In genomic region chr9:127847155-127847463, GRCh38 we compare ENCODE assay signal across 11 cellular contexts. TPM values are rescaled to one million over a fixed set of nuclear protein-coding genes. Genes with fewer than 3 reads are reported as not detected.
A peak's percentile ranks its signal among the peaks of the same experiment; 100 is the strongest.
DNase-seq lines count a peak whose midpoint lies in the region; ATAC-seq, FAIRE-seq and TF ChIP-seq lines count a peak whose summit lies in the region.
"Had no signal": no experiment of that assay in that cellular context is flagged by ENCODE, and none has a peak within 500 bp of the region (broad histone marks: within the 10 kb centered on the region; RNA-seq: fewer than 3 reads in every experiment).

No MANE protein-coding gene starts in this region.

- TF ChIP-seq EP300 in K562 (IDR thresholded peaks at IDR 0.05; ENCODE audit: low read length) (no peak), sigmoid colon (IDR thresholded peaks at IDR 0.05) (no peak)

- no peak overlapping the region for H3K4me2 ChIP-seq in K562 (ENCODE audit: insufficient read depth, low read length)

- POLR2A ChIA-PET in K562 (lab: Yijun Ruan, JAX) = interaction anchor here (0.6 kb wide), 3 partner anchors 10 to 54 kb away, joined by 3 to 6 read pairs (median 5); no protein-coding TSS in a partner anchor
- POLR2A ChIA-PET in A673 (lab: Charles Lee; ENCODE audit: low non-redundant PET) = interaction anchor here (0.7 kb wide), 1 partner anchor 213 kb away, joined by 3 read pairs; no protein-coding TSS in a partner anchor

- peak; percentile 48; the same call in 2 of the 3 replicates for ATAC-seq in K562
- ATAC-seq in GM21526 (IDR thresholded peaks at IDR 0.05; ENCODE audit: low FRiP score, unreplicated experiment) = no peak
- ATAC-seq in GM21381 (IDR thresholded peaks at IDR 0.05; ENCODE audit: unreplicated experiment) = no peak

- H3K79me2 ChIP-seq in K562 (ENCODE audit: control insufficient read depth, insufficient read depth, low read length) = no peaks in the 10 kb centered on the region
- H3K79me2 ChIP-seq: parathyroid adenoma had no signal

- no peaks in the 10 kb centered on the region for H3K36me3 ChIP-seq in K562 (ENCODE audit: control insufficient read depth, insufficient read depth, low read length)
- no peaks in the 10 kb centered on the region for H3K36me3 ChIP-seq in sigmoid colon
- H3K36me3 ChIP-seq in A673 (ENCODE audit: insufficient read depth, low read length, poor library complexity, severe bottlenecking) = no peaks in the 10 kb centered on the region

- TF ChIP-seq RAD21 in K562 (CRISPR knock-in tag; conservative IDR thresholded peaks at IDR 0.05 in 1 of 2, IDR thresholded peaks at IDR 0.05 in 1 of 2) = no peak

- intact Hi-C loops in K562 (cut with micrococcal nuclease) = no loop called here
- intact Hi-C loops in sigmoid colon (cut with DNase I) = no loop called here
- intact Hi-C loops in A673 (cut with micrococcal nuclease; ENCODE audit: unreplicated experiment) = no loop called here
- intact Hi-C loops in head of caudate nucleus (cut with DNase I) = no loop called here

- H3K9me1 ChIP-seq in K562 (ENCODE audit: control insufficient read depth, insufficient read depth, low read length) = peaks cover 3% of the 10 kb centered on the region

- H3K27ac ChIP-seq in K562 (ENCODE audit: extremely low read depth, low read depth, low read length) = no peak overlapping the region
- peak overlapping the region; percentile 30 for H3K27ac ChIP-seq in layer of hippocampus (ENCODE audit: low read depth, low read length)
- H3K27ac ChIP-seq in sigmoid colon = peak overlapping the region in 3 of 4 donors; percentile 55 to 66 (median 57)
- H3K27ac ChIP-seq in A673 (ENCODE audit: low read depth, low read length, poor library complexity, severe bottlenecking) = no peak overlapping the region

- H3K4me3 ChIP-seq in K562 = no peak overlapping the region
- H3K4me3 ChIP-seq in sigmoid colon = no peak overlapping the region
- H3K4me3 ChIP-seq in A673 (ENCODE audit: low read depth, low read length, poor library complexity, severe bottlenecking) = no peak overlapping the region

- TF ChIP-seq POLR2A in K562 (conservative IDR thresholded peaks at IDR 0.05) (no peak), sigmoid colon (IDR thresholded peaks at IDR 0.05) (no peak)

- in situ Hi-C loops in K562 (cut with MboI) = no loop called here

- no TSS peak for BruUV-seq in K562 (replicated peaks; lab: Mats Ljungman, UMichigan)
- no TSS peak for BruUV-seq in A673 (replicated peaks; lab: Mats Ljungman, UMichigan)

- FAIRE-seq in K562 (lab: Jason Lieb, UNC) = no peak
- FAIRE-seq: GM12891 had no signal

- TF ChIP-seq CTCF in K562 (IDR thresholded peaks at IDR 0.05 in 2 of 3, conservative IDR thresholded peaks at IDR 0.05 in 1 of 3; ENCODE audit: insufficient read depth in 2 of 3, low read depth in 1 of 3, low read length in 3 of 3) = no peak
- TF ChIP-seq CTCF in sigmoid colon (IDR thresholded peaks at IDR 0.05) = no peak
- no peak for TF ChIP-seq CTCF in A673 (conservative IDR thresholded peaks at IDR 0.05; ENCODE audit: low read depth, low read length)

- no peak overlapping the region for H2AFZ ChIP-seq in K562 (ENCODE audit: low read depth, low read length)

- peak overlapping the region in 1 of 2 experiments; percentile 69; a peak in 1 of 4 replicates for H3K9ac ChIP-seq in K562 (ENCODE audit: insufficient read depth in 1 of 2, low read depth in 2 of 2, low read length in 2 of 2)
- H3K9ac ChIP-seq: parathyroid adenoma had no signal

- DNase-seq in GF-D8 (lab: John Stamatoyannopoulos, UW) = peak; percentile 74
- DNase-seq in K562 (ENCODE audit: extremely low read depth in 1 of 4, low spot score in 3 of 4) = no peak
- DNase-seq in sigmoid colon = no peak
- no peak for DNase-seq in A673 (ENCODE audit: low spot score)
- no peak for DNase-seq in head of caudate nucleus
- DNase-seq: RPMI8226 had no signal

- H3K4me1 ChIP-seq in K562 (replicated peaks in 1 of 2; ENCODE audit: control insufficient read depth in 2 of 2, insufficient read depth in 2 of 2, low read length in 2 of 2) = peaks cover 23 to 27% of the 10 kb centered on the region in 2 experiments
- peaks cover 0 to 5% (median 0%) of the 10 kb centered on the region in 4 donors for H3K4me1 ChIP-seq in sigmoid colon
- no peaks in the 10 kb centered on the region for H3K4me1 ChIP-seq in A673 (ENCODE audit: insufficient read depth, low read length, poor library complexity, severe bottlenecking)
- H3K4me1 ChIP-seq: parathyroid adenoma had no signal

- H3K27me3 ChIP-seq in K562 (ENCODE audit: control insufficient read depth in 2 of 2, insufficient read depth in 2 of 2, low read length in 2 of 2) (no peaks in the 10 kb centered on the region), layer of hippocampus (ENCODE audit: control insufficient read depth, insufficient read depth, low read length) (no peaks in the 10 kb centered on the region), sigmoid colon (no peaks in the 10 kb centered on the region), A673 (replicated peaks; ENCODE audit: insufficient read depth, low read depth, low read length, poor library complexity) (no peaks in the 10 kb centered on the region)

- 62% methylated on average over 6 of the region's 6 CpGs for WGBS in K562 (ENCODE audit: insufficient coverage, low coverage, missing lambda C conversion rate)
- WGBS in sigmoid colon, 2 donors = 68 to 71% methylated on average over 6 of the region's 6 CpGs

- CTCF ChIA-PET in K562 (lab: Yijun Ruan, JAX; ENCODE audit: low intra/inter-chr PET ratio) (no interaction called here), A673 (lab: Charles Lee) (no interaction called here)

- peaks cover 17% of the 10 kb centered on the region for H3K9me3 ChIP-seq in K562 (replicated peaks; ENCODE audit: control insufficient read depth, insufficient read depth, low read depth, low read length)
- peaks cover 0 to 2% (median under 1%) of the 10 kb centered on the region in 4 donors for H3K9me3 ChIP-seq in sigmoid colon
- peaks cover 7% of the 10 kb centered on the region for H3K9me3 ChIP-seq in A673 (ENCODE audit: low read depth, low read length, poor library complexity, severe bottlenecking)

- H4K20me1 ChIP-seq in K562 (replicated peaks; ENCODE audit: control insufficient read depth, insufficient read depth, low read length) = no peaks in the 10 kb centered on the region

RNA-seq across cellular contexts. Expression of gene ENG, which starts 7.3 kb away (rescaled TPM):
- 0.51 and 0.69 TPM in 2 replicates for total RNA-seq in K562 (2011; cell fraction: chromatin; rRNA removed; ENCODE audit: low replicate concordance)
- 0.50 and 1.1 TPM in 2 replicates for total RNA-seq in K562 (2011; cell fraction: nucleolus; rRNA removed)
- not detected in 2 replicates for total RNA-seq in K562 (2011; cell fraction: nucleoplasm; rRNA removed)
- total RNA-seq in K562 (2014; rRNA removed) (0.16 and 0.23 TPM in 2 replicates), K562 (2014; rRNA removed; fragmentation: Illumina TruSeq; extraction: Trizol) (0.07 TPM in 1 of 2 replicates, not detected in the other), K562 (2015; rRNA removed; fragmentation: Illumina TruSeq; extraction: Trizol) (0.04 TPM in 1 of 2 replicates, not detected in the other), K562 (2021) (0.40 and 0.51 TPM in 2 replicates), sigmoid colon (10 to 100 TPM; 17.1 to 28.5 (median 20.6) TPM), A673 (2021) (29.9 and 31.1 TPM in 2 replicates)
- polyA plus RNA-seq in K562 (2011; rRNA removed) (0.14 and 0.27 TPM in 2 replicates), K562 (2014; fragmentation: Illumina TruSeq; extraction: Trizol) (0.24 and 0.28 TPM in 2 replicates), K562 (2014; fragmentation: Nextera tagmentation; extraction: Ambion mirVana) (under 1 TPM in 1 of 2 experiments, not detected in 1; 0.13 TPM), K562 (2014; rRNA removed) (0.13 TPM in 1 of 2 replicates, not detected in the other), sigmoid colon (10 to 100 TPM in 2 of 3 donors, 1 to 10 TPM in 1; 5.4 to 50.4 (median 25.7) TPM)
- 0.19 TPM in 2 replicates for polyA plus RNA-seq in K562 (2011; cell fraction: cytosol; rRNA removed)
- 0.21 and 0.33 TPM in 2 replicates for polyA plus RNA-seq in K562 (2011; cell fraction: nucleus; rRNA removed)
- 0.73 and 1.6 TPM in 2 replicates for polyA plus RNA-seq in K562 (2012)
- 0.06 TPM in 1 of 2 replicates, not detected in the other for polyA minus RNA-seq in K562 (2011; rRNA and poly(A)+ RNA removed)
- 0.64 TPM in 1 of 2 replicates, not detected in the other for polyA minus RNA-seq in K562 (2011; cell fraction: cytosol; rRNA and poly(A)+ RNA removed)
- polyA minus RNA-seq in K562 (2011; cell fraction: nucleus; rRNA and poly(A)+ RNA removed) = not detected in 2 replicates

RNA-seq across cellular contexts. Expression of gene AK1, which starts 30.4 kb away (rescaled TPM):
- total RNA-seq in K562 (2011; cell fraction: chromatin; rRNA removed; ENCODE audit: low replicate concordance) = 1.9 and 7.3 TPM in 2 replicates
- total RNA-seq in K562 (2011; cell fraction: nucleolus; rRNA removed) = 7.1 and 11.2 TPM in 2 replicates
- total RNA-seq in K562 (2011; cell fraction: nucleoplasm; rRNA removed) = 3.7 and 5.5 TPM in 2 replicates
- total RNA-seq in K562 (2014; rRNA removed) (33.2 and 56.5 TPM in 2 replicates), K562 (2014; rRNA removed; fragmentation: Illumina TruSeq; extraction: Trizol) (15.1 and 22.6 TPM in 2 replicates), K562 (2015; rRNA removed; fragmentation: Illumina TruSeq; extraction: Trizol) (38.7 and 39.0 TPM in 2 replicates), K562 (2021) (67.6 and 71.8 TPM in 2 replicates), sigmoid colon (10 to 100 TPM; 28.8 to 73.2 (median 48.7) TPM), A673 (2021) (35.8 and 52.9 TPM in 2 replicates)
- polyA plus RNA-seq in K562 (2011; rRNA removed) (37.2 and 44.6 TPM in 2 replicates), K562 (2014; fragmentation: Illumina TruSeq; extraction: Trizol) (68.8 and 76.7 TPM in 2 replicates), K562 (2014; fragmentation: Nextera tagmentation; extraction: Ambion mirVana) (10 to 100 TPM; 10.1 to 38.9 TPM), K562 (2014; rRNA removed) (58.1 and 73.2 TPM in 2 replicates), sigmoid colon (100 to 1,000 TPM in 1 of 3 donors, 10 to 100 TPM in 2; 85.9 to 254 (median 85.9) TPM)
- polyA plus RNA-seq in K562 (2011; cell fraction: cytosol; rRNA removed) = 48.4 and 109 TPM in 2 replicates
- polyA plus RNA-seq in K562 (2011; cell fraction: nucleus; rRNA removed) = 29.2 and 57.2 TPM in 2 replicates
- polyA plus RNA-seq in K562 (2012) = 69.4 and 83.0 TPM in 2 replicates
- 10.3 and 14.5 TPM in 2 replicates for polyA minus RNA-seq in K562 (2011; rRNA and poly(A)+ RNA removed)
- polyA minus RNA-seq in K562 (2011; cell fraction: cytosol; rRNA and poly(A)+ RNA removed) = 11.4 and 13.5 TPM in 2 replicates
- polyA minus RNA-seq in K562 (2011; cell fraction: nucleus; rRNA and poly(A)+ RNA removed) = 1.2 and 2.1 TPM in 2 replicates

RNA-seq across cellular contexts. Expression of gene FPGS, which starts 44.4 kb away (rescaled TPM):
- 82.8 and 192 TPM in 2 replicates for total RNA-seq in K562 (2011; cell fraction: chromatin; rRNA removed; ENCODE audit: low replicate concordance)
- 117 and 131 TPM in 2 replicates for total RNA-seq in K562 (2011; cell fraction: nucleolus; rRNA removed)
- total RNA-seq in K562 (2011; cell fraction: nucleoplasm; rRNA removed) = 76.6 and 93.6 TPM in 2 replicates
- 77.1 and 91.1 TPM in 2 replicates for total RNA-seq in K562 (2014; rRNA removed)
- 19.7 and 32.6 TPM in 2 replicates for total RNA-seq in K562 (2014; rRNA removed; fragmentation: Illumina TruSeq; extraction: Trizol)
- total RNA-seq in K562 (2015; rRNA removed; fragmentation: Illumina TruSeq; extraction: Trizol) = 52.9 and 54.0 TPM in 2 replicates
- total RNA-seq in K562 (2021) = 85.1 and 90.2 TPM in 2 replicates
- polyA plus RNA-seq in K562 (2011; rRNA removed) = 59.2 and 65.5 TPM in 2 replicates
- 77.6 and 147 TPM in 2 replicates for polyA plus RNA-seq in K562 (2011; cell fraction: cytosol; rRNA removed)
- polyA plus RNA-seq in K562 (2011; cell fraction: nucleus; rRNA removed) = 83.8 and 119 TPM in 2 replicates
- 59.3 and 62.8 TPM in 2 replicates for polyA plus RNA-seq in K562 (2012)
- polyA plus RNA-seq in K562 (2014; fragmentation: Illumina TruSeq; extraction: Trizol) = 86.4 and 87.8 TPM in 2 replicates
- polyA plus RNA-seq in K562 (2014; fragmentation: Nextera tagmentation; extraction: Ambion mirVana) = 1 to 10 TPM in 1 of 2 experiments, under 1 TPM in 1; 0.84 to 2.0 TPM
- 61.4 and 63.1 TPM in 2 replicates for polyA plus RNA-seq in K562 (2014; rRNA removed)
- polyA minus RNA-seq in K562 (2011; rRNA and poly(A)+ RNA removed) = 31.3 and 52.3 TPM in 2 replicates
- polyA minus RNA-seq in K562 (2011; cell fraction: cytosol; rRNA and poly(A)+ RNA removed) = 47.3 and 50.9 TPM in 2 replicates
- 28.5 and 31.4 TPM in 2 replicates for polyA minus RNA-seq in K562 (2011; cell fraction: nucleus; rRNA and poly(A)+ RNA removed)
- 10 to 100 TPM; 32.1 to 47.9 (median 35.8) TPM for total RNA-seq in sigmoid colon
- 10 to 100 TPM in 2 of 3 donors, 1 to 10 TPM in 1; 9.2 to 51.3 (median 16.8) TPM for polyA plus RNA-seq in sigmoid colon
- 74.9 and 78.2 TPM in 2 replicates for total RNA-seq in A673 (2021)

RNA-seq across cellular contexts. Expression of gene ST6GALNAC6, which starts 52.3 kb away (rescaled TPM):
- 18.9 and 41.8 TPM in 2 replicates for total RNA-seq in K562 (2011; cell fraction: chromatin; rRNA removed; ENCODE audit: low replicate concordance)
- 25.3 and 31.9 TPM in 2 replicates for total RNA-seq in K562 (2011; cell fraction: nucleolus; rRNA removed)
- 19.5 and 22.4 TPM in 2 replicates for total RNA-seq in K562 (2011; cell fraction: nucleoplasm; rRNA removed)
- 13.0 and 16.0 TPM in 2 replicates for total RNA-seq in K562 (2014; rRNA removed)
- 6.4 and 8.2 TPM in 2 replicates for total RNA-seq in K562 (2014; rRNA removed; fragmentation: Illumina TruSeq; extraction: Trizol)
- total RNA-seq in K562 (2015; rRNA removed; fragmentation: Illumina TruSeq; extraction: Trizol) = 16.8 and 17.0 TPM in 2 replicates
- 17.3 and 18.7 TPM in 2 replicates for total RNA-seq in K562 (2021)
- 23.0 and 23.7 TPM in 2 replicates for polyA plus RNA-seq in K562 (2011; rRNA removed)
- 30.5 and 46.9 TPM in 2 replicates for polyA plus RNA-seq in K562 (2011; cell fraction: cytosol; rRNA removed)
- 51.3 and 78.0 TPM in 2 replicates for polyA plus RNA-seq in K562 (2011; cell fraction: nucleus; rRNA removed)
- polyA plus RNA-seq in K562 (2012) = 13.2 and 13.7 TPM in 2 replicates
- 14.5 and 15.6 TPM in 2 replicates for polyA plus RNA-seq in K562 (2014; fragmentation: Illumina TruSeq; extraction: Trizol)
- under 1 TPM; 0.13 to 0.20 TPM for polyA plus RNA-seq in K562 (2014; fragmentation: Nextera tagmentation; extraction: Ambion mirVana)
- polyA plus RNA-seq in K562 (2014; rRNA removed) = 16.4 and 19.0 TPM in 2 replicates
- polyA minus RNA-seq in K562 (2011; rRNA and poly(A)+ RNA removed) = 5.5 and 6.3 TPM in 2 replicates
- 3.5 and 5.2 TPM in 2 replicates for polyA minus RNA-seq in K562 (2011; cell fraction: cytosol; rRNA and poly(A)+ RNA removed)
- 10.4 and 11.2 TPM in 2 replicates for polyA minus RNA-seq in K562 (2011; cell fraction: nucleus; rRNA and poly(A)+ RNA removed)
- total RNA-seq in sigmoid colon = 100 to 1,000 TPM; 107 to 125 (median 114) TPM
- polyA plus RNA-seq in sigmoid colon = 100 to 1,000 TPM in 1 of 3 donors, 10 to 100 TPM in 2; 35.6 to 112 (median 87.1) TPM
- total RNA-seq in A673 (2021) = 34.7 and 40.4 TPM in 2 replicates

Comparison
In these comparisons a context has a peak if more than half of its experiments do, and no peak if none do; other contexts are left out.
1. H3K27ac ChIP-seq: peak in layer of hippocampus (single experiment) and sigmoid colon (3 of 4); none in K562 (single experiment) and A673 (single experiment).
2. RNA of gene ENG, which starts 7.3 kb away (total RNA-seq): 29.9 to 31.1 TPM in A673 and 17.1 to 28.5 TPM in sigmoid colon; 0.04 to 1.1 TPM in K562; every median in the first group is over 4 times any median in the second.